In the genomic region with DNA sequence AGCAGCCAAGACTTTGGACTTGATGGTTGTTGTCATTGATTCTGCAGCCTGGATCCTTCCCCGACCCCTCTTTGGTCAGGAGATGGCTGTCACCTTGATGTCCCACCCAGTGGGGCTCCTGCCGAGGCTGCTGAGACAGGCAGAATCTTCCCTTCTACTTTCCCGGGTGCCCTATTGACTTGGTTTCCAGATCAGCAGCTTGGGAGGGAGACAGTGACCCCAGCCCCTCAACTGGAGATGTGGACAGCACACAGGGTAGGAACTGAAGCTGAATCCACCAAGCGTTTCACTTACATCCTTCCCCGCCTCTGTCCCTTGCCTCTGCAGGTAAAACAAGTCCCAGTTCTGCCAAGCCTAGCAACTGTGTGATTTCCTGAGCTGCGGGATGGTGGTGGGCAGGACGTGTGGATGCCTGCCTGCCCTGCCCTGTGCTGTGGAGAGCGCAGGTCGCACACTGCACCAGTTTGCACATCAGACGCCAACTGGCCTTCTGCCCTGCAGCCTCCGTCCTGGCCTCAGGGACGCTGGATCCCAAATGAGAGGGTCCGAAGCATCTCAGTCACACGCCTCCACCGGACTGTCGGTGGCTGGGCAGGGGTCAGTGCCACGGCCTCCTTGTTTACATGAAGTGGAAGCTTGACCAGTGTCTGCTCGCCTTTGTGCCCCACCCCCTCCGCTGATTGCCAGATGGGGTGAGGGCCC, we compare ENCODE assay signal across 17 cellular contexts. TPM values are rescaled to one million over a fixed set of nuclear protein-coding genes. Genes with fewer than 3 reads are reported as not detected.
"Had no signal": no experiment of that assay in that cellular context is flagged by ENCODE, and none has a peak within 500 bp of the region (broad histone marks: within the 10 kb centered on the region; RNA-seq: fewer than 3 reads in every experiment).

No MANE protein-coding gene starts in this region.

- DNase-seq: activated CD4-positive, alpha-beta T cell treated with anti-CD3 and anti-CD28 coated beads, Interleukin-2, amount 50 U/mL, for 1 hour; activated CD8-positive, alpha-beta memory T cell treated with anti-CD3 and anti-CD28 coated beads, Interleukin-2, amount 50 U/mL, for 4 hours; activated gamma-delta T cell; activated T-cell treated with anti-CD3 and anti-CD28 coated beads, Interleukin-2, amount 50 U/mL, for 4 hours; effector memory CD8-positive, alpha-beta T cell; foreskin fibroblast; islet precursor cell; sigmoid colon; stimulated activated naive B cell treated with anti-CD40 and anti-IgM and Interleukin-4, amounts not matched to agents 10 μg/mL and 1 μg/mL and 100 μg/mL, for 72 hours; T1000 had no signal

- H3K27ac Mint-ChIP-seq: activated naive CD8-positive, alpha-beta T cell; effector memory CD8-positive, alpha-beta T cell had no signal

- H3K9me3 Mint-ChIP-seq: activated T-cell treated with anti-CD3 and anti-CD28 coated beads, Interleukin-2, amount 50 U/mL, for 4 hours; effector memory CD8-positive, alpha-beta T cell; stimulated activated naive B cell treated with anti-CD40 and anti-IgM and Interleukin-4, amounts not matched to agents 10 μg/mL and 1 μg/mL and 100 μg/mL, for 72 hours had no signal

- H3K36me3 Mint-ChIP-seq: activated naive CD8-positive, alpha-beta T cell; stimulated activated naive B cell treated with anti-CD40 and anti-IgM and Interleukin-4, amounts not matched to agents 10 μg/mL and 1 μg/mL and 100 μg/mL, for 72 hours had no signal

- H3K9me3 ChIP-seq: ovary, sigmoid colon, thyroid gland had no signal

- H3K27me3 ChIP-seq: ovary, sigmoid colon, thyroid gland had no signal

- ATAC-seq: activated CD4-positive, CD25-positive, alpha-beta regulatory T cell treated with anti-CD3 and anti-CD28 coated beads, Interleukin-2, amount 50 U/mL, for 24 hours; activated T-cell treated with anti-CD3 and anti-CD28 coated beads, Interleukin-2, amount 50 U/mL, for 4 hours; effector memory CD8-positive, alpha-beta T cell; stimulated activated naive B cell treated with anti-CD40 and anti-IgM and Interleukin-4, amounts not matched to agents 10 μg/mL and 1 μg/mL and 100 μg/mL, for 72 hours had no signal

- H3K4me1 ChIP-seq: sigmoid colon had no signal

- H3K36me3 ChIP-seq: ovary, sigmoid colon had no signal

- H3K27ac ChIP-seq: ovary, sigmoid colon had no signal

- H3K27me3 Mint-ChIP-seq: activated naive CD8-positive, alpha-beta T cell had no signal

- H3K4me3 Mint-ChIP-seq: activated naive CD8-positive, alpha-beta T cell; activated T-cell treated with anti-CD3 and anti-CD28 coated beads, Interleukin-2, amount 50 U/mL, for 4 hours; effector memory CD8-positive, alpha-beta T cell; stimulated activated naive B cell treated with anti-CD40 and anti-IgM and Interleukin-4, amounts not matched to agents 10 μg/mL and 1 μg/mL and 100 μg/mL, for 72 hours had no signal

- H3K4me3 ChIP-seq: lung, ovary, sigmoid colon, thyroid gland had no signal

RNA-seq across cellular contexts. Expression of gene FAM83F, which starts 34.6 kb away (rescaled TPM):
- total RNA-seq: dermis microvascular lymphatic vessel endothelial cell, myocyte had no signal
